Comparison of ENCODE assay signal across 20 cellular contexts in the genomic region with DNA sequence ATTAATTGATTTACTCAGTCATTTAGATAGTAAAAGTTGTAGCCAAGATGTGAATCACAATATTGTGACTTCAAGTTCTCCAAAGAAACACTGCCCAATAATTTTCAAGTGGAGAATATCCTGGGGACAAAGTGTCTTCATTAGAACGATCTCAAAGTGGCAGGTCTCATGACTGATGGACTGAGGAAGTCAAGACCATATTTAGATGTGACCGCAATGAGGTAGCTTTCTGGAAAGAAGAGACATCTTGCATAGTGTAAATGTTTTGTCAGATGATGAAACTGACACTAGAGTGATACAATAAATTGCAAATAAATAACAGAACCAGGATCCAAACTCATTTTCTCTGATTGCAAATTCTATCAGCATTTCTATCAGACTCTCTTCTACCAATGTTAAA.
"Had no signal": no experiment of that assay in that cellular context is flagged by ENCODE, and none has a peak within 500 bp of the region (broad histone marks: within the 10 kb centered on the region; RNA-seq: fewer than 3 reads in every experiment).

No MANE protein-coding gene starts in this region.

- H3K4me3 ChIP-seq: dorsolateral prefrontal cortex, lower lobe of right lung, ovary, psoas muscle, sigmoid colon, stomach, thyroid gland had no signal

- H3K36me3 ChIP-seq: lower lobe of right lung, ovary, sigmoid colon, stomach, thyroid gland had no signal

- DNase-seq: dorsolateral prefrontal cortex; effector CD4-positive, alpha-beta T cell; head of caudate nucleus; left ventricle myocardium superior; lower lobe of right lung; natural killer cell; occipital lobe; ovary; posterior cingulate gyrus; psoas muscle; right cardiac atrium; sigmoid colon; stimulated activated CD4-positive, alpha-beta T cell treated with anti-CD3 and anti-CD28 coated beads, Interleukin-2, amount 100 ng/mL, for 24 hours; stimulated activated CD4-positive, alpha-beta T cell treated with anti-CD3 and anti-CD28 coated beads, Interleukin-4, amount 100 ng/mL, for 24 hours; stimulated activated naive CD4-positive, alpha-beta T cell treated with Interleukin-2 at 50 U/mL for 16 hours; stomach; thyroid gland had no signal

- H3K4me1 ChIP-seq: lower lobe of right lung, psoas muscle, sigmoid colon, stomach, thyroid gland had no signal

- FAIRE-seq: frontal cortex, keratinocyte had no signal

- ATAC-seq: left ventricle myocardium superior; lower lobe of right lung; natural killer cell; psoas muscle; right cardiac atrium; stimulated activated effector memory CD8-positive, alpha-beta T cell treated with anti-CD3 and anti-CD28 coated beads, Interleukin-12 subunit alpha, Interleukin-12 subunit beta, amount 100 ng/mL, for 72 hours had no signal

- H3K27ac ChIP-seq: dorsolateral prefrontal cortex, lower lobe of right lung, ovary, psoas muscle, sigmoid colon, stomach, thyroid gland had no signal

- H3K9me3 ChIP-seq: lower lobe of right lung, ovary, sigmoid colon, stomach, thyroid gland had no signal

- H3K27me3 ChIP-seq: dorsolateral prefrontal cortex, ovary, sigmoid colon, stomach, thyroid gland had no signal
